Comparison of ENCODE assay signal across 14 cellular contexts in genomic region chr9:92600742-92601261, GRCh38.
DNase-seq lines count a peak whose midpoint lies in the region; ATAC-seq, FAIRE-seq and TF ChIP-seq lines count a peak whose summit lies in the region.
"Had no signal": no experiment of that assay in that cellular context is flagged by ENCODE, and none has a peak within 500 bp of the region (broad histone marks: within the 10 kb centered on the region; RNA-seq: fewer than 3 reads in every experiment).

No MANE protein-coding gene starts in this region.

- 87% methylated on average over 9 of the region's 9 CpGs for WGBS in mammary epithelial cell (ENCODE audit: low coverage, missing lambda C conversion rate)
- 66 to 69% methylated on average over 9 of the region's 9 CpGs for WGBS in heart right ventricle, 2 donors
- 59% methylated on average over 9 of the region's 9 CpGs for WGBS in pancreas, 2 donors

- no peak for FAIRE-seq in pancreas (lab: Jason Lieb, UNC)
- FAIRE-seq: A204.1 had no signal

- CTCF ChIA-PET in mammary epithelial cell (lab: Charles Lee; ENCODE audit: low non-redundant PET), result no interaction called here

- no peaks in the 10 kb centered on the region for H3K27me3 ChIP-seq in breast epithelium
- H3K27me3 ChIP-seq in mammary epithelial cell (ENCODE audit: insufficient read depth, low read length), result no peaks in the 10 kb centered on the region
- H3K27me3 ChIP-seq in heart right ventricle, result no peaks in the 10 kb centered on the region
- H3K27me3 ChIP-seq in pancreas, result no peaks in the 10 kb centered on the region
- H3K27me3 ChIP-seq: spleen had no signal

- peaks cover 0 to 8% of the 10 kb centered on the region in 2 donors for H3K9me3 ChIP-seq in breast epithelium
- H3K9me3 ChIP-seq in mammary epithelial cell (replicated peaks; ENCODE audit: insufficient read depth, low read length), result no peaks in the 10 kb centered on the region
- peaks cover 0 to 22% (median 7%) of the 10 kb centered on the region in 11 donors for H3K9me3 ChIP-seq in heart right ventricle
- H3K9me3 ChIP-seq in pancreas, result no peaks in the 10 kb centered on the region

- BruUV-seq in mammary epithelial cell (replicated peaks; lab: Mats Ljungman, UMichigan), result no TSS peak

- H2AFZ ChIP-seq in mammary epithelial cell (ENCODE audit: low read depth, low read length), result no peak overlapping the region

- intact Hi-C loops in breast epithelium (cut with DNase I; ENCODE audit: low total_unique reads) (no loop called here), mammary epithelial cell (cut with micrococcal nuclease) (no loop called here), heart right ventricle (cut with DNase I) (loop anchor here in 1 of 10 donors (5.0 kb wide), 1 partner anchor 119 kb away; the partner anchor contains the start of gene ASPN), pancreas (cut with DNase I) (no loop called here)

- no peak for TF ChIP-seq CTCF in breast epithelium (IDR thresholded peaks at IDR 0.05)
- TF ChIP-seq CTCF in mammary epithelial cell (conservative IDR thresholded peaks at IDR 0.05 in 1 of 2, IDR thresholded peaks at IDR 0.05 in 1 of 2; ENCODE audit: extremely low read depth in 1 of 2, insufficient read depth in 1 of 2, low read depth in 1 of 2, low read length in 2 of 2), result no peak
- no peak for TF ChIP-seq CTCF in heart right ventricle (IDR thresholded peaks at IDR 0.05)
- no peak for TF ChIP-seq CTCF in pancreas (IDR thresholded peaks at IDR 0.05)

- H3K4me1 ChIP-seq in breast epithelium, result peaks cover 0 to 5% of the 10 kb centered on the region in 2 donors
- peaks cover 6% of the 10 kb centered on the region for H3K4me1 ChIP-seq in mammary epithelial cell (ENCODE audit: insufficient read depth, low read length)
- peaks cover 4 to 58% (median 39%) of the 10 kb centered on the region in 9 donors for H3K4me1 ChIP-seq in heart right ventricle
- no peaks in the 10 kb centered on the region for H3K4me1 ChIP-seq in pancreas
- H3K4me1 ChIP-seq: spleen had no signal

- H3K27ac ChIP-seq in breast epithelium (peak overlapping the region; percentile 61 to 80), mammary epithelial cell (ENCODE audit: insufficient read depth, low read depth, low read length) (no peak overlapping the region), heart right ventricle (peak overlapping the region; percentile 53 to 93 (median 78)), pancreas (peak overlapping the region in 2 of 4 donors; percentile 36 to 37)
- H3K27ac ChIP-seq: spleen had no signal

- in situ Hi-C loops in mammary epithelial cell (cut with MboI; ENCODE audit: low sequenced_read_pairs in 2 of 2), result no loop called here

- H3K9ac ChIP-seq in mammary epithelial cell (ENCODE audit: insufficient read depth, low read length), result no peak overlapping the region

- DNase-seq in breast epithelium (ENCODE audit: low spot score in 2 of 2), result no peak
- DNase-seq in mammary epithelial cell, result no peak
- no peak for DNase-seq in heart right ventricle
- DNase-seq in pancreas, result no peak
- no peak for DNase-seq in activated gamma-delta T cell (lab: John Stamatoyannopoulos, UW)
- DNase-seq in NCI-H82 (lab: John Stamatoyannopoulos, UW), result no peak
- DNase-seq: effector memory CD8-positive, alpha-beta T cell; NCI-H1092 treated with DMSO at 0.1 percent for 48 hours; spleen; stimulated activated naive CD4-positive, alpha-beta T cell had no signal

- H3K4me3 ChIP-seq in breast epithelium (peak overlapping the region in 1 of 3 donors; percentile 21), mammary epithelial cell (replicated peaks in 1 of 3; ENCODE audit: insufficient read depth in 1 of 3, low read depth in 2 of 3, low read length in 3 of 3) (no peak overlapping the region), heart right ventricle (no peak overlapping the region), pancreas (no peak overlapping the region)
- H3K4me3 ChIP-seq: spleen had no signal

- H3K79me2 ChIP-seq in mammary epithelial cell (ENCODE audit: insufficient read depth, low read length), result no peaks in the 10 kb centered on the region

- dilution Hi-C loops in mammary epithelial cell (cut with HindIII; ENCODE audit: low sequenced_read_pairs), result no loop called here

- H3K4me2 ChIP-seq in mammary epithelial cell (ENCODE audit: insufficient read depth, low read depth, low read length), result no peak overlapping the region

- no peaks in the 10 kb centered on the region for H3K36me3 ChIP-seq in breast epithelium
- no peaks in the 10 kb centered on the region for H3K36me3 ChIP-seq in mammary epithelial cell (ENCODE audit: insufficient read depth, low read length)
- H3K36me3 ChIP-seq in heart right ventricle, result no peaks in the 10 kb centered on the region
- no peaks in the 10 kb centered on the region for H3K36me3 ChIP-seq in pancreas
- H3K36me3 ChIP-seq: spleen had no signal

- H4K20me1 ChIP-seq in mammary epithelial cell (ENCODE audit: insufficient read depth, low read length), result no peaks in the 10 kb centered on the region

- ATAC-seq in heart right ventricle (peak; percentile 60 to 84 (median 72)), pancreas (peak in 3 of 4 donors; percentile 62 to 73 (median 69)), GM21717 (IDR thresholded peaks at IDR 0.05; ENCODE audit: unreplicated experiment) (no peak), HG03045 (IDR thresholded peaks at IDR 0.05; ENCODE audit: unreplicated experiment) (no peak)
- ATAC-seq: effector memory CD8-positive, alpha-beta T cell; HCT116 had no signal

- no peak for TF ChIP-seq POLR2A in breast epithelium (IDR thresholded peaks at IDR 0.05)

Comparison
In these comparisons a context has a peak if more than half of its experiments do, and no peak if none do; other contexts are left out.
1. ATAC-seq: peak in heart right ventricle (8 of 8) and pancreas (3 of 4); none in GM21717 (single experiment) and HG03045 (single experiment).